In the genomic region with DNA sequence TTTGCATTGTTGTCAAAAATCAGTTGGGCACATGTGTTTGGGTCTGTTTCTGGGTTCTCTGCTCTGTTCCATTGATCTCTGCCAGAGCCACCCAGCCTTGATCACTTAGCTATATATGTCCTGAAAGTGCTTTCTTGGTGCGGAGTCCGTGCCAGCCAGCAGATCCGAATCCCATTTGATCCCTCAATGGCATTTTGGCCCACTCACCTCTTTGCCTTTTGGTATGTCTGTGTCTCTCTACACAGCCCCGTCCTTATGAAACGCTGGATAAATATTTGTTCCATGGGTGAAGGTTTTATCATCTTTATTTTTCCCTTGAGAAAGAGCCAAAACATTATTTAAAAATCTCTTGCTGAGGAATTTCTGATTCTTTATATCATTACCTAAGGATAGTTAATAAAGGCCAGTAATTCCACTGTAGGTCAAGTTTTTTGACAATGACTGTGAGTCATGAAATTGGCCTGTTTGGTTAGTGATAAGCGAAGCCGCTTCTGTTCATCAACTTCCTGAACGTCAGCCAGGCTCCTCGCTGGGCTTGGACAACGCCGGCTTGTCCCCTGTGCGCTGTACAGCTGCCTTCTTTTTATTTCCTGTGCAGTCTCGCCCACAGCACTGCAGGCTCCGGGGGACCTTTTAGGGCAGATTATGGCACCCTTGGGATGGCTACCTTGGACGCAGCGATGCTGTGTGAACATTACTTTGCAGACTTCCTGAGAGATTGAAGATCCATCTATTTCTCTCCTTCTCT, we compare ENCODE assay signal across 1 cellular context.
TF ChIP-seq lines count a peak whose summit lies in the region.

No MANE protein-coding gene starts in this region.

TF ChIP-seq in HepG2, 621 proteins besides CTCF, POLR2A, EP300 and RAD21 (continued from another document and continues in another):
- TF ChIP-seq, protein P1, sequence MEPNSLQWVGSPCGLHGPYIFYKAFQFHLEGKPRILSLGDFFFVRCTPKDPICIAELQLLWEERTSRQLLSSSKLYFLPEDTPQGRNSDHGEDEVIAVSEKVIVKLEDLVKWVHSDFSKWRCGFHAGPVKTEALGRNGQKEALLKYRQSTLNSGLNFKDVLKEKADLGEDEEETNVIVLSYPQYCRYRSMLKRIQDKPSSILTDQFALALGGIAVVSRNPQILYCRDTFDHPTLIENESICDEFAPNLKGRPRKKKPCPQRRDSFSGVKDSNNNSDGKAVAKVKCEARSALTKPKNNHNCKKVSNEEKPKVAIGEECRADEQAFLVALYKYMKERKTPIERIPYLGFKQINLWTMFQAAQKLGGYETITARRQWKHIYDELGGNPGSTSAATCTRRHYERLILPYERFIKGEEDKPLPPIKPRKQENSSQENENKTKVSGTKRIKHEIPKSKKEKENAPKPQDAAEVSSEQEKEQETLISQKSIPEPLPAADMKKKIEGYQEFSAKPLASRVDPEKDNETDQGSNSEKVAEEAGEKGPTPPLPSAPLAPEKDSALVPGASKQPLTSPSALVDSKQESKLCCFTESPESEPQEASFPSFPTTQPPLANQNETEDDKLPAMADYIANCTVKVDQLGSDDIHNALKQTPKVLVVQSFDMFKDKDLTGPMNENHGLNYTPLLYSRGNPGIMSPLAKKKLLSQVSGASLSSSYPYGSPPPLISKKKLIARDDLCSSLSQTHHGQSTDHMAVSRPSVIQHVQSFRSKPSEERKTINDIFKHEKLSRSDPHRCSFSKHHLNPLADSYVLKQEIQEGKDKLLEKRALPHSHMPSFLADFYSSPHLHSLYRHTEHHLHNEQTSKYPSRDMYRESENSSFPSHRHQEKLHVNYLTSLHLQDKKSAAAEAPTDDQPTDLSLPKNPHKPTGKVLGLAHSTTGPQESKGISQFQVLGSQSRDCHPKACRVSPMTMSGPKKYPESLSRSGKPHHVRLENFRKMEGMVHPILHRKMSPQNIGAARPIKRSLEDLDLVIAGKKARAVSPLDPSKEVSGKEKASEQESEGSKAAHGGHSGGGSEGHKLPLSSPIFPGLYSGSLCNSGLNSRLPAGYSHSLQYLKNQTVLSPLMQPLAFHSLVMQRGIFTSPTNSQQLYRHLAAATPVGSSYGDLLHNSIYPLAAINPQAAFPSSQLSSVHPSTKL (CRISPR knock-in tag; IDR thresholded peaks at IDR 0.05): peak; percentile 89
- TF ChIP-seq, protein P2, sequence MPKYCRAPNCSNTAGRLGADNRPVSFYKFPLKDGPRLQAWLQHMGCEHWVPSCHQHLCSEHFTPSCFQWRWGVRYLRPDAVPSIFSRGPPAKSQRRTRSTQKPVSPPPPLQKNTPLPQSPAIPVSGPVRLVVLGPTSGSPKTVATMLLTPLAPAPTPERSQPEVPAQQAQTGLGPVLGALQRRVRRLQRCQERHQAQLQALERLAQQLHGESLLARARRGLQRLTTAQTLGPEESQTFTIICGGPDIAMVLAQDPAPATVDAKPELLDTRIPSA (CRISPR knock-in tag; IDR thresholded peaks at IDR 0.05; ENCODE audit: borderline replicate concordance): no peak
- TF ChIP-seq, protein P3, sequence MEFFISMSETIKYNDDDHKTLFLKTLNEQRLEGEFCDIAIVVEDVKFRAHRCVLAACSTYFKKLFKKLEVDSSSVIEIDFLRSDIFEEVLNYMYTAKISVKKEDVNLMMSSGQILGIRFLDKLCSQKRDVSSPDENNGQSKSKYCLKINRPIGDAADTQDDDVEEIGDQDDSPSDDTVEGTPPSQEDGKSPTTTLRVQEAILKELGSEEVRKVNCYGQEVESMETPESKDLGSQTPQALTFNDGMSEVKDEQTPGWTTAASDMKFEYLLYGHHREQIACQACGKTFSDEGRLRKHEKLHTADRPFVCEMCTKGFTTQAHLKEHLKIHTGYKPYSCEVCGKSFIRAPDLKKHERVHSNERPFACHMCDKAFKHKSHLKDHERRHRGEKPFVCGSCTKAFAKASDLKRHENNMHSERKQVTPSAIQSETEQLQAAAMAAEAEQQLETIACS (CRISPR knock-in tag; IDR thresholded peaks at IDR 0.05): no peak
- TF ChIP-seq, protein P4, sequence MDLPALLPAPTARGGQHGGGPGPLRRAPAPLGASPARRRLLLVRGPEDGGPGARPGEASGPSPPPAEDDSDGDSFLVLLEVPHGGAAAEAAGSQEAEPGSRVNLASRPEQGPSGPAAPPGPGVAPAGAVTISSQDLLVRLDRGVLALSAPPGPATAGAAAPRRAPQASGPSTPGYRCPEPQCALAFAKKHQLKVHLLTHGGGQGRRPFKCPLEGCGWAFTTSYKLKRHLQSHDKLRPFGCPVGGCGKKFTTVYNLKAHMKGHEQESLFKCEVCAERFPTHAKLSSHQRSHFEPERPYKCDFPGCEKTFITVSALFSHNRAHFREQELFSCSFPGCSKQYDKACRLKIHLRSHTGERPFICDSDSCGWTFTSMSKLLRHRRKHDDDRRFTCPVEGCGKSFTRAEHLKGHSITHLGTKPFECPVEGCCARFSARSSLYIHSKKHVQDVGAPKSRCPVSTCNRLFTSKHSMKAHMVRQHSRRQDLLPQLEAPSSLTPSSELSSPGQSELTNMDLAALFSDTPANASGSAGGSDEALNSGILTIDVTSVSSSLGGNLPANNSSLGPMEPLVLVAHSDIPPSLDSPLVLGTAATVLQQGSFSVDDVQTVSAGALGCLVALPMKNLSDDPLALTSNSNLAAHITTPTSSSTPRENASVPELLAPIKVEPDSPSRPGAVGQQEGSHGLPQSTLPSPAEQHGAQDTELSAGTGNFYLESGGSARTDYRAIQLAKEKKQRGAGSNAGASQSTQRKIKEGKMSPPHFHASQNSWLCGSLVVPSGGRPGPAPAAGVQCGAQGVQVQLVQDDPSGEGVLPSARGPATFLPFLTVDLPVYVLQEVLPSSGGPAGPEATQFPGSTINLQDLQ (CRISPR knock-in tag; IDR thresholded peaks at IDR 0.05): no peak
- TF ChIP-seq ZKSCAN1 (IDR thresholded peaks at IDR 0.05; ENCODE audit: low read length) (no peak), ZSCAN29 (CRISPR knock-in tag; conservative IDR thresholded peaks at IDR 0.05) (no peak), ATRX (CRISPR knock-in tag; IDR thresholded peaks at IDR 0.05; ENCODE audit: borderline replicate concordance) (no peak), GZF1 (CRISPR knock-in tag; IDR thresholded peaks at IDR 0.05) (no peak), ADNP (CRISPR knock-in tag; IDR thresholded peaks at IDR 0.05) (no peak), SP5 (CRISPR knock-in tag; IDR thresholded peaks at IDR 0.05; ENCODE audit: borderline replicate concordance, low read depth) (no peak), ZNF292 (CRISPR knock-in tag; IDR thresholded peaks at IDR 0.05; ENCODE audit: borderline replicate concordance, low read depth) (no peak; the same call in 1 of the 2 replicates), ZNF607 (CRISPR knock-in tag; IDR thresholded peaks at IDR 0.05; ENCODE audit: borderline replicate concordance) (no peak), HDAC6 (IDR thresholded peaks at IDR 0.05; ENCODE audit: low read depth, low read length) (no peak), TMF1 (CRISPR knock-in tag; IDR thresholded peaks at IDR 0.05; ENCODE audit: low read depth) (no peak), ZNF44 (CRISPR knock-in tag; IDR thresholded peaks at IDR 0.05) (no peak), ESRRA (CRISPR knock-in tag; IDR thresholded peaks at IDR 0.05; ENCODE audit: low read depth) (peak; percentile 49; the same call in 1 of the 2 replicates), ZNF232 (CRISPR knock-in tag; IDR thresholded peaks at IDR 0.05; ENCODE audit: borderline replicate concordance) (no peak), POGZ (CRISPR knock-in tag; IDR thresholded peaks at IDR 0.05) (0 out of 2 replicates have a peak, but pooled peaks have one; percentile 38), MZF1 (CRISPR knock-in tag; IDR thresholded peaks at IDR 0.05; ENCODE audit: borderline replicate concordance) (no peak), MAFK (conservative IDR thresholded peaks at IDR 0.05 in 1 of 2, IDR thresholded peaks at IDR 0.05 in 1 of 2; ENCODE audit: low read length in 2 of 2) (no peak), KMT2A (CRISPR knock-in tag; IDR thresholded peaks at IDR 0.05) (peak; percentile 70; the same call in 1 of the 2 replicates), FOXP1 (IDR thresholded peaks at IDR 0.05) (no peak), FOXP1 (CRISPR knock-in tag; IDR thresholded peaks at IDR 0.05) (0 out of 2 replicates have a peak, but pooled peaks have one; percentile 14), RBM39 (IDR thresholded peaks at IDR 0.05; ENCODE audit: low read depth, low read length, poor library complexity, severe bottlenecking) (no peak), ZNF20 (CRISPR knock-in tag; IDR thresholded peaks at IDR 0.05) (no peak), ZSCAN12 (CRISPR knock-in tag; IDR thresholded peaks at IDR 0.05) (no peak)
- TF ChIP-seq, protein P5, sequence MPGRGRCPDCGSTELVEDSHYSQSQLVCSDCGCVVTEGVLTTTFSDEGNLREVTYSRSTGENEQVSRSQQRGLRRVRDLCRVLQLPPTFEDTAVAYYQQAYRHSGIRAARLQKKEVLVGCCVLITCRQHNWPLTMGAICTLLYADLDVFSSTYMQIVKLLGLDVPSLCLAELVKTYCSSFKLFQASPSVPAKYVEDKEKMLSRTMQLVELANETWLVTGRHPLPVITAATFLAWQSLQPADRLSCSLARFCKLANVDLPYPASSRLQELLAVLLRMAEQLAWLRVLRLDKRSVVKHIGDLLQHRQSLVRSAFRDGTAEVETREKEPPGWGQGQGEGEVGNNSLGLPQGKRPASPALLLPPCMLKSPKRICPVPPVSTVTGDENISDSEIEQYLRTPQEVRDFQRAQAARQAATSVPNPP (CRISPR knock-in tag; IDR thresholded peaks at IDR 0.05): no peak
- TF ChIP-seq, protein P6, sequence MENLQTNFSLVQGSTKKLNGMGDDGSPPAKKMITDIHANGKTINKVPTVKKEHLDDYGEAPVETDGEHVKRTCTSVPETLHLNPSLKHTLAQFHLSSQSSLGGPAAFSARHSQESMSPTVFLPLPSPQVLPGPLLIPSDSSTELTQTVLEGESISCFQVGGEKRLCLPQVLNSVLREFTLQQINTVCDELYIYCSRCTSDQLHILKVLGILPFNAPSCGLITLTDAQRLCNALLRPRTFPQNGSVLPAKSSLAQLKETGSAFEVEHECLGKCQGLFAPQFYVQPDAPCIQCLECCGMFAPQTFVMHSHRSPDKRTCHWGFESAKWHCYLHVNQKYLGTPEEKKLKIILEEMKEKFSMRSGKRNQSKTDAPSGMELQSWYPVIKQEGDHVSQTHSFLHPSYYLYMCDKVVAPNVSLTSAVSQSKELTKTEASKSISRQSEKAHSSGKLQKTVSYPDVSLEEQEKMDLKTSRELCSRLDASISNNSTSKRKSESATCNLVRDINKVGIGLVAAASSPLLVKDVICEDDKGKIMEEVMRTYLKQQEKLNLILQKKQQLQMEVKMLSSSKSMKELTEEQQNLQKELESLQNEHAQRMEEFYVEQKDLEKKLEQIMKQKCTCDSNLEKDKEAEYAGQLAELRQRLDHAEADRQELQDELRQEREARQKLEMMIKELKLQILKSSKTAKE (CRISPR knock-in tag; IDR thresholded peaks at IDR 0.05; ENCODE audit: borderline replicate concordance): peak; percentile 70; the same call in 1 of the 2 replicates
- TF ChIP-seq, protein P7, sequence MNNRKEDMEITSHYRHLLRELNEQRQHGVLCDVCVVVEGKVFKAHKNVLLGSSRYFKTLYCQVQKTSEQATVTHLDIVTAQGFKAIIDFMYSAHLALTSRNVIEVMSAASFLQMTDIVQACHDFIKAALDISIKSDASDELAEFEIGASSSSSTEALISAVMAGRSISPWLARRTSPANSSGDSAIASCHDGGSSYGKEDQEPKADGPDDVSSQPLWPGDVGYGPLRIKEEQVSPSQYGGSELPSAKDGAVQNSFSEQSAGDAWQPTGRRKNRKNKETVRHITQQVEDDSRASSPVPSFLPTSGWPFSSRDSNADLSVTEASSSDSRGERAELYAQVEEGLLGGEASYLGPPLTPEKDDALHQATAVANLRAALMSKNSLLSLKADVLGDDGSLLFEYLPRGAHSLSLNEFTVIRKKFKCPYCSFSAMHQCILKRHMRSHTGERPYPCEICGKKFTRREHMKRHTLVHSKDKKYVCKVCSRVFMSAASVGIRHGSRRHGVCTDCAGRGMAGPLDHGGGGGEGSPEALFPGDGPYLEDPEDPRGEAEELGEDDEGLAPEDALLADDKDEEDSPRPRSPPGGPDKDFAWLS (CRISPR knock-in tag; IDR thresholded peaks at IDR 0.05; ENCODE audit: borderline replicate concordance): no peak
- TF ChIP-seq, protein P8, sequence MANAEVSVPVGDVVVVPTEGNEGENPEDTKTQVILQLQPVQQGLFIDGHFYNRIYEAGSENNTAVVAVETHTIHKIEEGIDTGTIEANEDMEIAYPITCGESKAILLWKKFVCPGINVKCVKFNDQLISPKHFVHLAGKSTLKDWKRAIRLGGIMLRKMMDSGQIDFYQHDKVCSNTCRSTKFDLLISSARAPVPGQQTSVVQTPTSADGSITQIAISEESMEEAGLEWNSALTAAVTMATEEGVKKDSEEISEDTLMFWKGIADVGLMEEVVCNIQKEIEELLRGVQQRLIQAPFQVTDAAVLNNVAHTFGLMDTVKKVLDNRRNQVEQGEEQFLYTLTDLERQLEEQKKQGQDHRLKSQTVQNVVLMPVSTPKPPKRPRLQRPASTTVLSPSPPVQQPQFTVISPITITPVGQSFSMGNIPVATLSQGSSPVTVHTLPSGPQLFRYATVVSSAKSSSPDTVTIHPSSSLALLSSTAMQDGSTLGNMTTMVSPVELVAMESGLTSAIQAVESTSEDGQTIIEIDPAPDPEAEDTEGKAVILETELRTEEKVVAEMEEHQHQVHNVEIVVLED (CRISPR knock-in tag; IDR thresholded peaks at IDR 0.05; ENCODE audit: borderline replicate concordance): no peak
- TF ChIP-seq, protein P9, sequence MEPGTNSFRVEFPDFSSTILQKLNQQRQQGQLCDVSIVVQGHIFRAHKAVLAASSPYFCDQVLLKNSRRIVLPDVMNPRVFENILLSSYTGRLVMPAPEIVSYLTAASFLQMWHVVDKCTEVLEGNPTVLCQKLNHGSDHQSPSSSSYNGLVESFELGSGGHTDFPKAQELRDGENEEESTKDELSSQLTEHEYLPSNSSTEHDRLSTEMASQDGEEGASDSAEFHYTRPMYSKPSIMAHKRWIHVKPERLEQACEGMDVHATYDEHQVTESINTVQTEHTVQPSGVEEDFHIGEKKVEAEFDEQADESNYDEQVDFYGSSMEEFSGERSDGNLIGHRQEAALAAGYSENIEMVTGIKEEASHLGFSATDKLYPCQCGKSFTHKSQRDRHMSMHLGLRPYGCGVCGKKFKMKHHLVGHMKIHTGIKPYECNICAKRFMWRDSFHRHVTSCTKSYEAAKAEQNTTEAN (CRISPR knock-in tag; conservative IDR thresholded peaks at IDR 0.05): 0 out of 2 replicates have a peak, but pooled peaks have one; percentile 21
- TF ChIP-seq, protein P10, sequence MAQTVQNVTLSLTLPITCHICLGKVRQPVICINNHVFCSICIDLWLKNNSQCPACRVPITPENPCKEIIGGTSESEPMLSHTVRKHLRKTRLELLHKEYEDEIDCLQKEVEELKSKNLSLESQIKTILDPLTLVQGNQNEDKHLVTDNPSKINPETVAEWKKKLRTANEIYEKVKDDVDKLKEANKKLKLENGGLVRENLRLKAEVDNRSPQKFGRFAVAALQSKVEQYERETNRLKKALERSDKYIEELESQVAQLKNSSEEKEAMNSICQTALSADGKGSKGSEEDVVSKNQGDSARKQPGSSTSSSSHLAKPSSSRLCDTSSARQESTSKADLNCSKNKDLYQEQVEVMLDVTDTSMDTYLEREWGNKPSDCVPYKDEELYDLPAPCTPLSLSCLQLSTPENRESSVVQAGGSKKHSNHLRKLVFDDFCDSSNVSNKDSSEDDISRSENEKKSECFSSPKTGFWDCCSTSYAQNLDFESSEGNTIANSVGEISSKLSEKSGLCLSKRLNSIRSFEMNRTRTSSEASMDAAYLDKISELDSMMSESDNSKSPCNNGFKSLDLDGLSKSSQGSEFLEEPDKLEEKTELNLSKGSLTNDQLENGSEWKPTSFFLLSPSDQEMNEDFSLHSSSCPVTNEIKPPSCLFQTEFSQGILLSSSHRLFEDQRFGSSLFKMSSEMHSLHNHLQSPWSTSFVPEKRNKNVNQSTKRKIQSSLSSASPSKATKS (CRISPR knock-in tag; IDR thresholded peaks at IDR 0.05): no peak
